8 cellular contexts compared by ENCODE assay signal in the genomic region with DNA sequence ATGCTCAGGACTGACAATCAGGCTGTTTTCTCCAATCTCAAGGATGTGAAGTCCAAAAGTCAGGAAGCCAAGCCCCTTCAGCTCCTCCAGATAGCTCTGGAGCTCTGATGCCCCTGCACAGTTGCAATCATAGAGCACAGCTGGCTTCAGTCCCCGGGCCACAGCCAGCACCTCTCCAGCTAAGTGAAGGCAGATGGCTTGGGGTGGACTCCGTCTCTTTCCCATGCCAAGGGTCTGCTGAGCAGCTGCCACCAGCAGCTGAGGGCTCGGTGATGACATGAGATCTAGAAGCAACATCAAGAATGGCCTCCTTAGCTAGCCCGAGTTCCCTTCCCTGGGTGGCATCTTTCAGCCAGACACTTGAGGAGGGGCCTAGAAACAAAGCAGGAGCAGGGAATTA. TPM values are rescaled to one million over a fixed set of nuclear protein-coding genes. Genes with fewer than 3 reads are reported as not detected.
DNase-seq lines count a peak whose midpoint lies in the region; ATAC-seq and TF ChIP-seq lines count a peak whose summit lies in the region.

No MANE protein-coding gene starts in this region.

- no peak overlapping the region for H2BK15ac ChIP-seq in IMR-90 (ENCODE audit: low read depth, low read length)

- peak overlapping the region; percentile 93; the same call in 1 of the 2 replicates for H3K9ac ChIP-seq in IMR-90 (ENCODE audit: low read depth, low read length)

- H4K91ac ChIP-seq in IMR-90 (ENCODE audit: insufficient read depth, low read depth, low read length): no peak overlapping the region

- no peaks in the 10 kb centered on the region for H3K9me3 ChIP-seq in CD4-positive, alpha-beta T cell (ENCODE audit: control insufficient read depth, low read length)
- no peaks in the 10 kb centered on the region for H3K9me3 ChIP-seq in IMR-90 (ENCODE audit: control insufficient read depth, insufficient read depth, low read length)

- peaks cover 8% of the 10 kb centered on the region; the same call in 1 of the 2 replicates for H3K9me1 ChIP-seq in IMR-90 (ENCODE audit: insufficient read depth, low read length)

- H3K56ac ChIP-seq in IMR-90 (ENCODE audit: extremely low read depth, insufficient read depth, low read length): no peak overlapping the region

- H3K79me1 ChIP-seq in IMR-90 (ENCODE audit: low read depth in 1 of 2, low read length in 2 of 2): peaks cover 7 to 20% of the 10 kb centered on the region in 2 experiments; a peak in 3 of 4 replicates

- no peaks in the 10 kb centered on the region for H3K36me3 ChIP-seq in IMR-90 (ENCODE audit: control insufficient read depth, insufficient read depth, low read length)

- H3K18ac ChIP-seq in IMR-90 (ENCODE audit: low read depth, low read length): no peak overlapping the region

- peak overlapping the region in 1 of 2 experiments; percentile 92; a peak in 1 of 4 replicates for H4K8ac ChIP-seq in IMR-90 (ENCODE audit: low read depth in 2 of 2, low read length in 2 of 2)

- no peaks in the 10 kb centered on the region; the same call in 1 of the 2 replicates for H3K4me1 ChIP-seq in IMR-90 (ENCODE audit: control insufficient read depth, insufficient read depth, low read length)

- ATAC-seq in CD4-positive, alpha-beta T cell (ENCODE audit: poor library complexity): no peak
- ATAC-seq in IMR-90 (ENCODE audit: low read depth) (no peak), naive B cell (ENCODE audit: low read depth in 2 of 2) (no peak), HG03439 (IDR thresholded peaks at IDR 0.05; ENCODE audit: unreplicated experiment) (no peak), GM19324 (IDR thresholded peaks at IDR 0.05; ENCODE audit: low FRiP score, unreplicated experiment) (no peak)

- peak overlapping the region; percentile 74 for H3K27ac ChIP-seq in CD4-positive, alpha-beta T cell (ENCODE audit: low read depth, low read length)
- no peak overlapping the region for H3K27ac ChIP-seq in IMR-90 (ENCODE audit: insufficient read depth, low read length)

- no peak overlapping the region for H2AFZ ChIP-seq in IMR-90 (replicated peaks; ENCODE audit: low read length, poor library complexity)

- H3K23ac ChIP-seq in IMR-90 (ENCODE audit: low read depth, low read length): no peak overlapping the region

- no peak overlapping the region for H2BK20ac ChIP-seq in IMR-90 (ENCODE audit: low read depth, low read length)

- no peak for DNase-seq in CD4-positive, alpha-beta T cell
- DNase-seq in IMR-90 (no peak), naive B cell (no peak), erythroblast (lab: John Stamatoyannopoulos, UW) (no peak), cortex of kidney (lab: John Stamatoyannopoulos, UW) (no peak)

- peaks cover 56% of the 10 kb centered on the region for H3K36me3 Mint-ChIP-seq in CD4-positive, alpha-beta T cell (ENCODE audit: low read depth)
- H3K36me3 Mint-ChIP-seq in brain (no peaks in the 10 kb centered on the region), naive B cell (peaks cover 12 to 24% of the 10 kb centered on the region in 2 donors)

- peaks cover 38% of the 10 kb centered on the region for H3K4me1 Mint-ChIP-seq in CD4-positive, alpha-beta T cell (ENCODE audit: low read depth)
- peaks cover 30% of the 10 kb centered on the region for H3K4me1 Mint-ChIP-seq in brain
- peaks cover 10 to 36% (median 29%) of the 10 kb centered on the region in 3 donors for H3K4me1 Mint-ChIP-seq in naive B cell

- H2AK9ac ChIP-seq in IMR-90 (replicated peaks; ENCODE audit: low read depth, low read length, poor library complexity): no peak overlapping the region

- H2BK120ac ChIP-seq in IMR-90 (ENCODE audit: low read depth, low read length): no peak overlapping the region

- in situ Hi-C loops in IMR-90 (cut with MboI; ENCODE audit: low sequenced_read_pairs): no loop called here

- H3K9me3 Mint-ChIP-seq in CD4-positive, alpha-beta T cell: no peaks in the 10 kb centered on the region
- H3K9me3 Mint-ChIP-seq in brain (peaks cover 0 to 11% (median 6%) of the 10 kb centered on the region in 5 experiments), naive B cell (peaks cover 0 to 7% (median 0%) of the 10 kb centered on the region in 7 donors)

- CTCF ChIA-PET in CD4-positive, alpha-beta T cell (lab: Charles Lee): interaction anchor here (2.0 to 2.3 kb wide), 2 partner anchors 10 to 15 kb away, joined by 5 to 8 read pairs; no protein-coding TSS in a partner anchor
- CTCF ChIA-PET in IMR-90 (lab: Yijun Ruan, JAX): no interaction called here

- no peaks in the 10 kb centered on the region for H3K27me3 ChIP-seq in CD4-positive, alpha-beta T cell (ENCODE audit: control insufficient read depth, insufficient read depth, low read length)
- no peaks in the 10 kb centered on the region for H3K27me3 ChIP-seq in IMR-90 (ENCODE audit: control insufficient read depth, insufficient read depth, low read length)

- TF ChIP-seq POLR2A in IMR-90 (IDR thresholded peaks at IDR 0.05; ENCODE audit: low read depth, low read length): no peak
- TF ChIP-seq POLR2A in erythroblast (IDR thresholded peaks at IDR 0.05; ENCODE audit: low read length): no peak

- intact Hi-C loops in CD4-positive, alpha-beta T cell (cut with DNase I, micrococcal nuclease): loop anchor here in 1 of 2 experiments (1.0 kb wide), 1 partner anchor 13 kb away; no protein-coding TSS in a partner anchor
- intact Hi-C loops in IMR-90 (cut with micrococcal nuclease): no loop called here

- no peak for TF ChIP-seq RAD21 in IMR-90 (IDR thresholded peaks at IDR 0.05; ENCODE audit: low read length)

- peak overlapping the region; percentile 62 for H3K4me3 Mint-ChIP-seq in CD4-positive, alpha-beta T cell
- H3K4me3 Mint-ChIP-seq in brain (peak overlapping the region; percentile 89 to 98 (median 93)), naive B cell (peak overlapping the region in 7 of 8 donors; percentile 25 to 98 (median 97))

- H2AK5ac ChIP-seq in IMR-90 (ENCODE audit: low read depth, low read length): no peak overlapping the region

- H4K20me1 ChIP-seq in IMR-90 (ENCODE audit: insufficient read depth, low read length): no peaks in the 10 kb centered on the region

- no peak overlapping the region for H3K4ac ChIP-seq in IMR-90 (ENCODE audit: low read depth, low read length)

- H3K27ac Mint-ChIP-seq in CD4-positive, alpha-beta T cell: peak overlapping the region; percentile 97
- H3K27ac Mint-ChIP-seq in brain: peak overlapping the region in 3 of 5 experiments; percentile 96 to 98 (median 96)
- peak overlapping the region in 3 of 6 donors; percentile 5 to 99 (median 97) for H3K27ac Mint-ChIP-seq in naive B cell

- 60% methylated on average over 2 of the region's 4 CpGs; no CpG with 5 or more reads in 1 of the 2 experiments for WGBS in IMR-90 (ENCODE audit: extremely low coverage in 2 of 2, insufficient read length in 1 of 2), 2 experiments

- H3K4me2 ChIP-seq in IMR-90 (ENCODE audit: low read depth, low read length): peak overlapping the region; percentile 88; the same call in 1 of the 2 replicates

- dilution Hi-C loops in IMR-90 (cut with HindIII; ENCODE audit: low sequenced_read_pairs, unreplicated experiment): no loop called here

- POLR2A ChIA-PET in CD4-positive, alpha-beta T cell (lab: Charles Lee): interaction anchor here (1.0 to 11.3 kb wide), 6 partner anchors 9 to 40 kb away, joined by 3 to 245 read pairs (median 26); a partner anchor contains a TSS
- POLR2A ChIA-PET in IMR-90 (lab: Charles Lee; ENCODE audit: unreplicated experiment): no interaction called here

- no peak for TF ChIP-seq CTCF in CD4-positive, alpha-beta T cell (IDR thresholded peaks at IDR 0.05)
- TF ChIP-seq CTCF in IMR-90 (conservative IDR thresholded peaks at IDR 0.05; ENCODE audit: low read depth, low read length) (no peak), brain (conservative IDR thresholded peaks at IDR 0.05) (no peak)

- H2BK5ac ChIP-seq in IMR-90 (ENCODE audit: low read depth, low read length, poor library complexity, severe bottlenecking): no peak overlapping the region

- peaks cover 8% of the 10 kb centered on the region for H3K27me3 Mint-ChIP-seq in CD4-positive, alpha-beta T cell
- H3K27me3 Mint-ChIP-seq in brain: peaks cover 34% of the 10 kb centered on the region
- H3K27me3 Mint-ChIP-seq in naive B cell: peaks cover 0 to 17% (median 14%) of the 10 kb centered on the region in 3 donors

- no peak overlapping the region; the same call in 1 of the 2 replicates for H3K14ac ChIP-seq in IMR-90 (replicated peaks; ENCODE audit: low read depth, low read length)

- H3K4me3 ChIP-seq in IMR-90 (ENCODE audit: insufficient read depth, low read depth, low read length): no peak overlapping the region

- BruUV-seq in IMR-90 (replicated peaks; lab: Mats Ljungman, UMichigan): no TSS peak

- no peak overlapping the region for H4K5ac ChIP-seq in IMR-90 (ENCODE audit: low read depth, low read length)

RNA-seq across cellular contexts. Expression of a gene that starts 1.0 kb away (rescaled TPM):
- total RNA-seq in CD4-positive, alpha-beta T cell: under 1 TPM; 0.63 to 0.67 TPM
- 4.2 and 4.3 TPM in 2 replicates for total RNA-seq in IMR-90 (2012; rRNA removed)
- polyA plus RNA-seq in IMR-90 (2012; rRNA removed): 0.79 and 1.1 TPM in 2 replicates
- 0.37 and 0.40 TPM in 2 replicates for polyA plus RNA-seq in IMR-90 (2012; cell fraction: cytosol; rRNA removed)
- 0.30 and 0.46 TPM in 2 replicates for polyA plus RNA-seq in IMR-90 (2012; cell fraction: nucleus; rRNA removed; ENCODE audit: low replicate concordance)
- 4.3 TPM for polyA plus RNA-seq in brain (ENCODE audit: insufficient read depth, low read depth, low replicate concordance)
- 1 to 10 TPM in 1 of 6 donors, under 1 TPM in 5; 0.45 to 1.9 (median 0.66) TPM for polyA plus RNA-seq in naive B cell (ENCODE audit: low read depth in 6 of 6)

RNA-seq across cellular contexts. Expression of a gene that starts 22.6 kb away (rescaled TPM):
- 1 to 10 TPM in 1 of 2 experiments, under 1 TPM in 1; 0.74 to 1.7 TPM for total RNA-seq in CD4-positive, alpha-beta T cell
- 1.9 and 2.9 TPM in 2 replicates for total RNA-seq in IMR-90 (2012; rRNA removed)
- polyA plus RNA-seq in IMR-90 (2012; rRNA removed) (1.2 and 1.7 TPM in 2 replicates), brain (ENCODE audit: insufficient read depth, low read depth, low replicate concordance) (94.7 TPM), naive B cell (ENCODE audit: low read depth in 6 of 6) (1 to 10 TPM in 4 of 6 donors, under 1 TPM in 1, not detected in 1; 0.54 to 2.4 (median 1.8) TPM)
- polyA plus RNA-seq in IMR-90 (2012; cell fraction: cytosol; rRNA removed): 1.0 and 1.2 TPM in 2 replicates
- 1.2 and 1.3 TPM in 2 replicates for polyA plus RNA-seq in IMR-90 (2012; cell fraction: nucleus; rRNA removed; ENCODE audit: low replicate concordance)

RNA-seq across cellular contexts. Expression of a gene that starts 27.5 kb away (rescaled TPM):
- total RNA-seq in CD4-positive, alpha-beta T cell: 100 to 1,000 TPM; 279 to 290 TPM
- total RNA-seq in IMR-90 (2012; rRNA removed): 0.18 TPM in 1 of 2 replicates, not detected in the other
- polyA plus RNA-seq in IMR-90 (2012; rRNA removed) (0.06 and 0.12 TPM in 2 replicates), brain (ENCODE audit: insufficient read depth, low read depth, low replicate concordance) (0.44 TPM), naive B cell (ENCODE audit: low read depth in 6 of 6) (100 to 1,000 TPM; 161 to 281 (median 243) TPM)
- polyA plus RNA-seq in IMR-90 (2012; cell fraction: cytosol; rRNA removed): 0.06 TPM in 1 of 2 replicates, not detected in the other
- 0.03 TPM in 1 of 2 replicates, not detected in the other for polyA plus RNA-seq in IMR-90 (2012; cell fraction: nucleus; rRNA removed; ENCODE audit: low replicate concordance)

RNA-seq across cellular contexts. Expression of a gene that starts 44.4 kb away (rescaled TPM):
- total RNA-seq in CD4-positive, alpha-beta T cell: 1 to 10 TPM; 6.0 to 6.4 TPM
- 17.2 and 17.4 TPM in 2 replicates for total RNA-seq in IMR-90 (2012; rRNA removed)
- 6.9 and 7.1 TPM in 2 replicates for polyA plus RNA-seq in IMR-90 (2012; rRNA removed)
- 1.6 and 1.8 TPM in 2 replicates for polyA plus RNA-seq in IMR-90 (2012; cell fraction: cytosol; rRNA removed)
- polyA plus RNA-seq in IMR-90 (2012; cell fraction: nucleus; rRNA removed; ENCODE audit: low replicate concordance): 3.3 and 10.9 TPM in 2 replicates
- 3.1 TPM for polyA plus RNA-seq in brain (ENCODE audit: insufficient read depth, low read depth, low replicate concordance)
- polyA plus RNA-seq in naive B cell (ENCODE audit: low read depth in 6 of 6): 10 to 100 TPM in 1 of 6 donors, 1 to 10 TPM in 5; 4.1 to 11.9 (median 6.8) TPM

Comparison
In these comparisons a context has a peak if more than half of its experiments do, and no peak if none do; other contexts are left out.
1. RNA of a gene that starts 22.6 kb away (polyA plus RNA-seq): 94.7 TPM in brain (single experiment); 0.54 to 2.4 TPM in naive B cell and 1.0 to 1.7 TPM in IMR-90; every median in the first group is over 10 times any median in the second.
2. RNA of a gene that starts 27.5 kb away (polyA plus RNA-seq): 161 to 281 TPM in naive B cell; 0.44 TPM in brain (single experiment) and 0.03 to 0.12 TPM in IMR-90; every median in the first group is over 100 times any median in the second.
3. Peak in every context shown above with its lines, with median percentiles within 50 percentile points of each other: H3K4me3 Mint-ChIP-seq.